2 cellular contexts compared by ENCODE assay signal in the genomic region with DNA sequence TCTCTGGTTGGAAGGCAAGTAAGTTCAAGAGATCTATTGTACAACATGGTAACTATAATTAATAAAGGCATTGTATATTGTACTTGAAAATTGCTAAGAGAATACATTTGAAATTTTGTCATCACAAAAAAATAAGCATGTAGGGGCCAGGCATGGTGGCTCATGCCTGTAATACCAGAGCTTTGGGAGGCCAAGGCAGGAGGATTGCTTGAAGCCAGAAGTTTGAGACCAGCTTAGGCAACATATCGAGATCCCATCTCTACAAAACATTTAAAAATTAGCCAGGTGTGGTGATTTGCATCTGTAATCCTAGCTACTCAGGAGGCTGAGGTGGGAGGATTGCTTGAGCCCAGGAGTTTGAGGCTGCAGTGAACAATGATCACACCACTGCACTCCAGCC. TPM values are rescaled to one million over a fixed set of nuclear protein-coding genes. Genes with fewer than 3 reads are reported as not detected.
"Had no signal": no experiment of that assay in that cellular context is flagged by ENCODE, and none has a peak within 500 bp of the region (broad histone marks: within the 10 kb centered on the region; RNA-seq: fewer than 3 reads in every experiment).

No MANE protein-coding gene starts in this region.

RNA-seq across cellular contexts. Expression of a gene that starts 12.0 kb away (rescaled TPM):
- total RNA-seq: PC-3, Right ventricle myocardium inferior had no signal
